21 cellular contexts compared by ENCODE assay signal in genomic region chr10:60041489-60042133, GRCh38.
A peak's percentile ranks its signal among the peaks of the same experiment; 100 is the strongest.
DNase-seq lines count a peak whose midpoint lies in the region; ATAC-seq and TF ChIP-seq lines count a peak whose summit lies in the region.
"Had no signal": no experiment of that assay in that cellular context is flagged by ENCODE, and none has a peak within 500 bp of the region (broad histone marks: within the 10 kb centered on the region; RNA-seq: fewer than 3 reads in every experiment).

No MANE protein-coding gene starts in this region.

- peak; percentile 25 for DNase-seq in GM12865 (ENCODE audit: low read depth)
- DNase-seq in H4 (ENCODE audit: low spot score), result peak; percentile 14
- DNase-seq in WTC11 (ENCODE audit: low spot score), result no peak
- no peak for DNase-seq in NCI-H1930 (lab: John Stamatoyannopoulos, UW)
- no peak for DNase-seq in KBM-7
- DNase-seq in NCI-H226, result no peak
- DNase-seq: activated CD4-positive, alpha-beta memory T cell treated with anti-CD3 and anti-CD28 coated beads, Interleukin-2, amount 10 ng/mL, durations not matched to agents 7 days and 5 days; activated naive CD4-positive, alpha-beta T cell treated with anti-CD3 and anti-CD28 coated beads, Interleukin-2, amount 10 ng/mL, durations not matched to agents 7 days and 5 days; activated T-cell treated with anti-CD3 and anti-CD28 coated beads, Interleukin-2, amount 50 U/mL, for 4 hours; CD4-positive, alpha-beta T cell; DMS53; HCEC 1CT; left cardiac atrium; NCI-H2171; Right ventricle myocardium superior had no signal

- no peak overlapping the region for H3K27ac Mint-ChIP-seq in WTC11
- H3K27ac Mint-ChIP-seq: activated CD4-positive, alpha-beta memory T cell treated with anti-CD3 and anti-CD28 coated beads, Interleukin-2, amount 10 ng/mL, durations not matched to agents 7 days and 5 days; activated naive CD4-positive, alpha-beta T cell treated with anti-CD3 and anti-CD28 coated beads, Interleukin-2, amount 10 ng/mL, durations not matched to agents 7 days and 5 days; CD4-positive, alpha-beta T cell; neural progenitor cell had no signal

- H3K27me3 ChIP-seq in mucosa of rectum (ENCODE audit: control insufficient read depth in 2 of 2, insufficient read depth in 2 of 2, low read length in 2 of 2), result no peaks in the 10 kb centered on the region
- H3K27me3 ChIP-seq: gastroesophageal sphincter, neural progenitor cell, tibial nerve had no signal

- H3K4me3 Mint-ChIP-seq in WTC11, result no peak overlapping the region
- H3K4me3 Mint-ChIP-seq: activated CD4-positive, alpha-beta memory T cell treated with anti-CD3 and anti-CD28 coated beads, Interleukin-2, amount 10 ng/mL, durations not matched to agents 7 days and 5 days; activated naive CD4-positive, alpha-beta T cell treated with anti-CD3 and anti-CD28 coated beads, Interleukin-2, amount 10 ng/mL, durations not matched to agents 7 days and 5 days; activated T-cell treated with anti-CD3 and anti-CD28 coated beads, Interleukin-2, amount 50 U/mL, for 4 hours; CD4-positive, alpha-beta T cell; neural progenitor cell had no signal

- H3K4me1 ChIP-seq in mucosa of rectum (ENCODE audit: control insufficient read depth in 2 of 2, insufficient read depth in 2 of 2, low read length in 2 of 2), result peaks cover 17 to 41% of the 10 kb centered on the region in 2 donors
- H3K4me1 ChIP-seq: neural progenitor cell had no signal

- no peak overlapping the region for H3K4me3 ChIP-seq in GM12865 (ENCODE audit: low read depth, low read length)
- peak overlapping the region; percentile 26 to 35 for H3K4me3 ChIP-seq in mucosa of rectum (ENCODE audit: low read length in 2 of 2)
- H3K4me3 ChIP-seq: gastroesophageal sphincter, neural progenitor cell, tibial nerve had no signal

- peaks cover 5% of the 10 kb centered on the region; the same call in 1 of the 2 replicates for H3K27me3 Mint-ChIP-seq in WTC11 (ENCODE audit: low read depth)
- H3K27me3 Mint-ChIP-seq: activated naive CD4-positive, alpha-beta T cell treated with anti-CD3 and anti-CD28 coated beads, Interleukin-2, amount 10 ng/mL, durations not matched to agents 7 days and 5 days; CD4-positive, alpha-beta T cell had no signal

- H3K4me1 Mint-ChIP-seq in WTC11, result peaks cover 21% of the 10 kb centered on the region
- H3K4me1 Mint-ChIP-seq: activated CD4-positive, alpha-beta memory T cell treated with anti-CD3 and anti-CD28 coated beads, Interleukin-2, amount 10 ng/mL, durations not matched to agents 7 days and 5 days; activated naive CD4-positive, alpha-beta T cell treated with anti-CD3 and anti-CD28 coated beads, Interleukin-2, amount 10 ng/mL, durations not matched to agents 7 days and 5 days; neural progenitor cell had no signal

- H3K27ac ChIP-seq in mucosa of rectum (ENCODE audit: low read depth in 2 of 2, low read length in 2 of 2), result peak overlapping the region; percentile 53 to 57
- H3K27ac ChIP-seq: HL-60, neural progenitor cell had no signal

- TF ChIP-seq CTCF in GM12865 (IDR thresholded peaks at IDR 0.05; ENCODE audit: insufficient read depth, low read depth, low read length, missing control alignments) (no peak), WTC11 (IDR thresholded peaks at IDR 0.05) (no peak)

- no peaks in the 10 kb centered on the region for H3K9me3 ChIP-seq in mucosa of rectum (ENCODE audit: control insufficient read depth in 2 of 2, low read length in 2 of 2)
- H3K9me3 ChIP-seq: gastroesophageal sphincter, tibial nerve had no signal

- POLR2A ChIA-PET in WTC11 (lab: Charles Lee), result no interaction called here

- H3K9ac ChIP-seq in mucosa of rectum (ENCODE audit: low read depth in 1 of 2, low read length in 2 of 2), result no peak overlapping the region
- H3K9ac ChIP-seq: neural progenitor cell had no signal

- CTCF ChIA-PET in WTC11 (lab: Charles Lee), result interaction anchor here (0.6 kb wide), 1 partner anchor 415 kb away, joined by 3 read pairs; no protein-coding TSS in a partner anchor

- H3K9me3 Mint-ChIP-seq in WTC11, result 0 out of 2 replicates have a peak, but pooled peaks cover 5% of the 10 kb centered on the region
- H3K9me3 Mint-ChIP-seq: activated CD4-positive, alpha-beta memory T cell treated with anti-CD3 and anti-CD28 coated beads, Interleukin-2, amount 10 ng/mL, durations not matched to agents 7 days and 5 days; activated naive CD4-positive, alpha-beta T cell treated with anti-CD3 and anti-CD28 coated beads, Interleukin-2, amount 10 ng/mL, durations not matched to agents 7 days and 5 days; activated T-cell treated with anti-CD3 and anti-CD28 coated beads, Interleukin-2, amount 50 U/mL, for 4 hours; CD4-positive, alpha-beta T cell; neural progenitor cell had no signal

- H3K36me3 Mint-ChIP-seq in WTC11, result peaks cover 2% of the 10 kb centered on the region; the same call in 1 of the 2 replicates
- H3K36me3 Mint-ChIP-seq: activated naive CD4-positive, alpha-beta T cell treated with anti-CD3 and anti-CD28 coated beads, Interleukin-2, amount 10 ng/mL, durations not matched to agents 7 days and 5 days had no signal

- H3K36me3 ChIP-seq in mucosa of rectum (ENCODE audit: control insufficient read depth in 2 of 2, insufficient read depth in 2 of 2, low read length in 2 of 2), result no peaks in the 10 kb centered on the region
- H3K36me3 ChIP-seq: gastroesophageal sphincter, neural progenitor cell had no signal

- ATAC-seq in WTC11, result peak; percentile 28; the same call in 1 of the 2 replicates
- ATAC-seq in GM18873 (IDR thresholded peaks at IDR 0.05; ENCODE audit: low FRiP score, unreplicated experiment), result no peak
- ATAC-seq: activated T-cell treated with anti-CD3 and anti-CD28 coated beads, Interleukin-2, amount 50 U/mL, for 4 hours; gastroesophageal sphincter; left cardiac atrium had no signal

- in situ Hi-C loops in KBM-7 (cut with MboI; ENCODE audit: low pct_unique_long_range_greater_than_20kb, low sequenced_read_pairs), result loop anchor here (25.0 kb wide), 1 partner anchor 404 kb away; no protein-coding TSS in a partner anchor

TF ChIP-seq in WTC11, 78 proteins besides CTCF, POLR2A, EP300 and RAD21:
- TF ChIP-seq NFATC4 (CRISPR knock-in tag; IDR thresholded peaks at IDR 0.05) (no peak), ZNF317 (CRISPR knock-in tag; IDR thresholded peaks at IDR 0.05; ENCODE audit: borderline replicate concordance, low read depth) (no peak), ZNF232 (CRISPR knock-in tag; IDR thresholded peaks at IDR 0.05) (no peak), IRF2 (CRISPR knock-in tag; IDR thresholded peaks at IDR 0.05; ENCODE audit: borderline replicate concordance, low read depth) (no peak), ZNF263 (CRISPR knock-in tag; IDR thresholded peaks at IDR 0.05; ENCODE audit: low read depth) (no peak), ZNF423 (CRISPR knock-in tag; IDR thresholded peaks at IDR 0.05) (no peak), TCF7 (CRISPR knock-in tag; IDR thresholded peaks at IDR 0.05; ENCODE audit: low read depth) (no peak)
- TF ChIP-seq, protein P1, sequence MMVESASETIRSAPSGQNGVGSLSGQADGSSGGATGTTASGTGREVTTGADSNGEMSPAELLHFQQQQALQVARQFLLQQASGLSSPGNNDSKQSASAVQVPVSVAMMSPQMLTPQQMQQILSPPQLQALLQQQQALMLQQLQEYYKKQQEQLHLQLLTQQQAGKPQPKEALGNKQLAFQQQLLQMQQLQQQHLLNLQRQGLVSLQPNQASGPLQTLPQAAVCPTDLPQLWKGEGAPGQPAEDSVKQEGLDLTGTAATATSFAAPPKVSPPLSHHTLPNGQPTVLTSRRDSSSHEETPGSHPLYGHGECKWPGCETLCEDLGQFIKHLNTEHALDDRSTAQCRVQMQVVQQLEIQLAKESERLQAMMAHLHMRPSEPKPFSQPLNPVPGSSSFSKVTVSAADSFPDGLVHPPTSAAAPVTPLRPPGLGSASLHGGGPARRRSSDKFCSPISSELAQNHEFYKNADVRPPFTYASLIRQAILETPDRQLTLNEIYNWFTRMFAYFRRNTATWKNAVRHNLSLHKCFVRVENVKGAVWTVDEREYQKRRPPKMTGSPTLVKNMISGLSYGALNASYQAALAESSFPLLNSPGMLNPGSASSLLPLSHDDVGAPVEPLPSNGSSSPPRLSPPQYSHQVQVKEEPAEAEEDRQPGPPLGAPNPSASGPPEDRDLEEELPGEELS (CRISPR knock-in tag; IDR thresholded peaks at IDR 0.05), result no peak

Comparison
In these comparisons a context has a peak if more than half of its experiments do, and no peak if none do; other contexts are left out.
1. DNase-seq: peak in GM12865 (single experiment) and H4 (single experiment); none in WTC11 (single experiment), NCI-H1930 (0 of 2), KBM-7 (single experiment) and NCI-H226 (single experiment).